11 cellular contexts compared by ENCODE assay signal in genomic region chr22:36022162-36022561, GRCh38. TPM values are rescaled to one million over a fixed set of nuclear protein-coding genes. Genes with fewer than 3 reads are reported as not detected.
A peak's percentile ranks its signal among the peaks of the same experiment; 100 is the strongest.
DNase-seq lines count a peak whose midpoint lies in the region; ATAC-seq and TF ChIP-seq lines count a peak whose summit lies in the region.
"Had no signal": no experiment of that assay in that cellular context is flagged by ENCODE, and none has a peak within 500 bp of the region (broad histone marks: within the 10 kb centered on the region; RNA-seq: fewer than 3 reads in every experiment).

No MANE protein-coding gene starts in this region.

- H3K27me3 Mint-ChIP-seq in T-cell: peaks cover 0 to 9% of the 10 kb centered on the region in 2 donors

- no peaks in the 10 kb centered on the region for H3K9me3 Mint-ChIP-seq in T-cell

- peak; percentile 49 for DNase-seq in EL
- no peak for DNase-seq in T-cell
- DNase-seq in fibroblast of villous mesenchyme (ENCODE audit: low read depth): peak; percentile 74
- DNase-seq in skeletal muscle cell (ENCODE audit: low read depth): peak; percentile 42
- DNase-seq in activated gamma-delta T cell treated with Interleukin-2 at 50 U/mL for 16 hours: no peak
- DNase-seq in activated CD4-positive, alpha-beta T cell treated with anti-CD3 and anti-CD28 coated beads, Interleukin-2, amount 50 U/mL, for 4 hours: no peak
- DNase-seq in glomerular visceral epithelial cell (ENCODE audit: extremely low spot score): no peak
- DNase-seq: DMS79 treated with DMSO at 0.1 percent for 48 hours; NCI-H2029 treated with DMSO at 0.1 percent for 48 hours; stimulated activated CD4-positive, alpha-beta T cell treated with anti-CD3 and anti-CD28 coated beads, Interleukin-2, amount 100 ng/mL, for 24 hours had no signal

- POLR2A ChIA-PET in T-cell (lab: Charles Lee): interaction anchor here in 1 of 2 donors (0.5 kb wide), 1 partner anchor 11 kb away, joined by 4 read pairs; no protein-coding TSS in a partner anchor

- no peaks in the 10 kb centered on the region for H3K36me3 Mint-ChIP-seq in T-cell

- TF ChIP-seq CTCF in fibroblast of villous mesenchyme (IDR thresholded peaks at IDR 0.05; ENCODE audit: insufficient read depth, low read depth, low read length): no peak

- ATAC-seq in T-cell (replicated peaks in 1 of 4) (peak in 1 of 4 experiments; percentile 47), GM18868 (IDR thresholded peaks at IDR 0.05; ENCODE audit: unreplicated experiment) (no peak)

- no peak overlapping the region for H3K4me3 ChIP-seq in fibroblast of villous mesenchyme (ENCODE audit: low read depth, low read length)
- H3K4me3 ChIP-seq in skeletal muscle cell (ENCODE audit: low read depth, low read length): no peak overlapping the region

- CTCF ChIA-PET in T-cell (lab: Charles Lee): no interaction called here

- H3K27ac Mint-ChIP-seq in T-cell: peak overlapping the region; percentile 62 to 78

- H3K4me1 Mint-ChIP-seq in T-cell: peaks cover 15 to 25% (median 19%) of the 10 kb centered on the region in 3 donors

- H3K4me3 Mint-ChIP-seq in T-cell: no peak overlapping the region

RNA-seq across cellular contexts. Expression of gene RBFOX2, which starts 6.5 kb away (rescaled TPM):
- total RNA-seq in T-cell: 1 to 10 TPM in 3 of 5 donors, under 1 TPM in 2; 0.73 to 1.5 (median 1.4) TPM
- 160 and 174 TPM in 2 replicates for total RNA-seq in fibroblast of villous mesenchyme

Comparison
In these comparisons a context has a peak if more than half of its experiments do, and no peak if none do; other contexts are left out.
1. DNase-seq: peak in EL (single experiment), fibroblast of villous mesenchyme (single experiment) and skeletal muscle cell (single experiment); none in T-cell (0 of 34), activated gamma-delta T cell treated with Interleukin-2 at 50 U/mL for 16 hours (single experiment), activated CD4-positive, alpha-beta T cell treated with anti-CD3 and anti-CD28 coated beads, Interleukin-2, amount 50 U/mL, for 4 hours (0 of 2) and glomerular visceral epithelial cell (single experiment).
2. RNA of gene RBFOX2, which starts 6.5 kb away (total RNA-seq): 160 to 174 TPM in fibroblast of villous mesenchyme; 0.73 to 1.5 TPM in T-cell; every median in the first group is over 10 times any median in the second.